Comparison of ENCODE assay signal across 8 cellular contexts in the genomic region with DNA sequence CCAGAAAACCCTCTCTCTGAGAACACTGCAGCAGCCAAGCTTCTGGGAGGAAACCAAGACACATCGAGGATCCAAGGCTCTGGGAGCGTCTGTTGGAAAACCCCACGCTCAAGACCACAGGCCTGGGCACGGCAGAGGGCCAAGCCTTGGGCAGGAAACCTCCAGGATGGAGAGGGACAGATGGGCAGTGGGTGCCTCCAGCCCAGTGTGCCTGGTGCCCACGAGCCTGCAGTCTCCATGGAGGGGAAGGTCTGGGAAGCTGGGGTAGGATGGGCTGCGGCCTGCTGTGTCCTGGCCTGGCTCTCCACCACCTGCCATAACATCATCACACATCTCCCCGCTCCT.
DNase-seq lines count a peak whose midpoint lies in the region; ATAC-seq, FAIRE-seq and TF ChIP-seq lines count a peak whose summit lies in the region.

No MANE protein-coding gene starts in this region.

- DNase-seq in GM23248 (no peak), foreskin keratinocyte (no peak), NCI-H2227 (lab: John Stamatoyannopoulos, UW; ENCODE audit: unreplicated experiment) (no peak), GM12891 (ENCODE audit: insufficient read length, low spot score) (no peak), DMS 273 treated with DMSO at 0.1 percent for 48 hours (lab: John Stamatoyannopoulos, UW) (no peak), NCI-H82 (lab: John Stamatoyannopoulos, UW) (no peak)

- H3K9me3 ChIP-seq in GM23248 (ENCODE audit: low read depth), result no peaks in the 10 kb centered on the region

- in situ Hi-C loops in GM23248 (cut with MboI), result no loop called here

- no peak for FAIRE-seq in GM12891 (lab: Jason Lieb, UNC)

- H3K9ac ChIP-seq in GM23248, result 0 out of 2 replicates have a peak overlapping the region, but pooled peaks have one; percentile 38

- H3K79me2 ChIP-seq in GM23248 (ENCODE audit: insufficient read depth), result peaks cover 5% of the 10 kb centered on the region; the same call in 1 of the 2 replicates

- no peak overlapping the region for H3K4me2 ChIP-seq in GM23248 (ENCODE audit: unreplicated experiment)

- no peaks in the 10 kb centered on the region for H3K36me3 ChIP-seq in GM23248 (ENCODE audit: low read depth)

- H3K27me3 ChIP-seq in GM23248 (replicated peaks; ENCODE audit: insufficient read depth) (no peaks in the 10 kb centered on the region), foreskin keratinocyte (no peaks in the 10 kb centered on the region)

- no peaks in the 10 kb centered on the region for H3F3A ChIP-seq in GM23248 (ENCODE audit: insufficient read depth)

- no peak for TF ChIP-seq CTCF in VCaP (conservative IDR thresholded peaks at IDR 0.05)
- no peak for TF ChIP-seq CTCF in foreskin keratinocyte (conservative IDR thresholded peaks at IDR 0.05)

- no peak for TF ChIP-seq POLR2A in GM12891 (IDR thresholded peaks at IDR 0.05; ENCODE audit: low read depth, low read length)

- H3K4me3 ChIP-seq in GM23248, result no peak overlapping the region
- no peak overlapping the region for H3K4me3 ChIP-seq in skin epidermis

- no peaks in the 10 kb centered on the region for H4K20me1 ChIP-seq in GM23248 (ENCODE audit: insufficient read depth)

- WGBS in GM23248 (ENCODE audit: low coverage in 1 of 2, low lambda C conversion rate in 2 of 2, missing lambda C conversion rate in 2 of 2), 2 experiments, result 13 to 35% methylated on average over 5 to 6 of the region's 7 CpGs

- H3K4me1 ChIP-seq in GM23248 (ENCODE audit: insufficient read depth) (peaks cover 17% of the 10 kb centered on the region), foreskin keratinocyte (peaks cover 17% of the 10 kb centered on the region)

- H3K27ac ChIP-seq in GM23248, result peak overlapping the region; percentile 28; the same call in 1 of the 2 replicates
- H3K27ac ChIP-seq in VCaP, result peak overlapping the region; percentile 22; the same call in 1 of the 2 replicates
- H3K27ac ChIP-seq in foreskin keratinocyte, result peak overlapping the region; percentile 77
- peak overlapping the region; percentile 2 to 98 (median 82) for H3K27ac ChIP-seq in skin epidermis

- H2AFZ ChIP-seq in GM23248, result peak overlapping the region; percentile 86

- no peaks in the 10 kb centered on the region for H3K9me2 ChIP-seq in GM23248 (ENCODE audit: insufficient read depth)

- peak; percentile 5 for ATAC-seq in foreskin keratinocyte

TF ChIP-seq in GM12891, 5 proteins besides CTCF, POLR2A, EP300 and RAD21:
- TF ChIP-seq POU2F2 (IDR thresholded peaks at IDR 0.05; ENCODE audit: low read depth, low read length) (no peak), TAF1 (IDR thresholded peaks at IDR 0.05; ENCODE audit: low read depth, low read length) (no peak), SPI1 (IDR thresholded peaks at IDR 0.05; ENCODE audit: low read depth, low read length) (no peak), POLR2AphosphoS5 (IDR thresholded peaks at IDR 0.05; ENCODE audit: low read depth, low read length) (no peak), PAX5 (IDR thresholded peaks at IDR 0.05; ENCODE audit: insufficient read depth, low read length, severe bottlenecking) (no peak)

Comparison
In these comparisons a context has a peak if more than half of its experiments do, and no peak if none do; other contexts are left out.
1. H3K27ac ChIP-seq: peak in every context shown above with its lines; median percentile 82 in skin epidermis; 77 in foreskin keratinocyte; 28 in GM23248; 22 in VCaP.